20 cellular contexts compared by ENCODE assay signal in the genomic region with DNA sequence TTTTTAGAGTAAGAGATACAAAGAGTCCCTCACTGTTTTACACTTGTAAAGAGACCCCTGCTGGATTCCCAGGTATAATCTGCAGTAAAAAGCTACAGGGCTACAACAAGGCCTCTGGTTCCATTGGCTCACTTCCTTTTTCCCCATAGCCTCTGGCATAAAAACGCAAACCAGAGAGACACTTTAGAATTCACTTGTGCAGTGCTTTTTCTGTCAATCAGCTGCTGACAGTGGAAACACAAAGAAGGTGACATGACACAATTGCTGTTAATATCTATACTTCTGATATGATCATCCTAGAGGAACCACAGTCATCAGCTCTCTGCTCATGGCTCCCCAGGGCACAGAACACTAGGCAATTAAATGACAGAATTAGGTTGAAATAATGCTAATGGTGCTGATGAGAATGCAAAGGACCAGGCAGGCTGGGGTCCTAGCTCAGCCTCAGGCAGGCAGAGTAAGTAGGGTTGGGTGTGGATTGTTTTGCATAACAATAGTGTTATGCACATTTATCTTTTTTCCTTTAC.
DNase-seq lines count a peak whose midpoint lies in the region; ATAC-seq and TF ChIP-seq lines count a peak whose summit lies in the region.
"Had no signal": no experiment of that assay in that cellular context is flagged by ENCODE, and none has a peak within 500 bp of the region (broad histone marks: within the 10 kb centered on the region; RNA-seq: fewer than 3 reads in every experiment).

No MANE protein-coding gene starts in this region.

- H3K9me3 ChIP-seq in iPS-20b (ENCODE audit: insufficient read depth, low read depth, low read length) (no peaks in the 10 kb centered on the region; the same call in 1 of the 2 replicates), suprapubic skin (no peaks in the 10 kb centered on the region)
- H3K9me3 ChIP-seq: Caco-2 had no signal

- TF ChIP-seq CTCF in suprapubic skin (IDR thresholded peaks at IDR 0.05), result no peak

- H3K9ac ChIP-seq in iPS-20b (ENCODE audit: low read depth, low read length), result no peak overlapping the region

- H3K4me3 ChIP-seq in iPS-20b (ENCODE audit: low read length), result peak overlapping the region; percentile 32; the same call in 1 of the 2 replicates
- no peak overlapping the region for H3K4me3 ChIP-seq in suprapubic skin
- H3K4me3 ChIP-seq: GM12878, SK-N-MC had no signal

- intact Hi-C loops in activated CD4-positive, alpha-beta T cell treated with anti-CD3 and anti-CD28 coated beads for 36 hours (cut with DNase I, micrococcal nuclease), result no loop called here

- H3K27ac ChIP-seq in iPS-20b (ENCODE audit: low read length) (no peak overlapping the region), suprapubic skin (no peak overlapping the region)
- H3K27ac ChIP-seq: SK-N-MC had no signal

- H3K36me3 ChIP-seq in iPS-20b (ENCODE audit: insufficient read depth, low read depth, low read length), result no peaks in the 10 kb centered on the region
- H3K36me3 ChIP-seq in suprapubic skin, result no peaks in the 10 kb centered on the region

- H3K36me3 Mint-ChIP-seq in activated CD4-positive, alpha-beta T cell treated with anti-CD3 and anti-CD28 coated beads for 36 hours (ENCODE audit: low read depth), result peaks cover 3% of the 10 kb centered on the region
- no peaks in the 10 kb centered on the region for H3K36me3 Mint-ChIP-seq in stimulated activated naive B cell treated with anti-CD40 and anti-IgM and Interleukin-4, amounts not matched to agents 10 μg/mL and 1 μg/mL and 100 μg/mL, for 72 hours
- H3K36me3 Mint-ChIP-seq: CD14-positive monocyte had no signal

- no peaks in the 10 kb centered on the region for H3K4me1 Mint-ChIP-seq in activated CD4-positive, alpha-beta T cell treated with anti-CD3 and anti-CD28 coated beads for 36 hours
- no peaks in the 10 kb centered on the region for H3K4me1 Mint-ChIP-seq in stimulated activated naive B cell treated with anti-CD40 and anti-IgM and Interleukin-4, amounts not matched to agents 10 μg/mL and 1 μg/mL and 100 μg/mL, for 72 hours
- H3K4me1 Mint-ChIP-seq: CD14-positive monocyte had no signal

- 57% methylated on average over 1 of the region's 1 CpG for whole genome bisulfite sequencing in suprapubic skin

- peaks cover 8% of the 10 kb centered on the region for H3K9me3 Mint-ChIP-seq in activated CD4-positive, alpha-beta T cell treated with anti-CD3 and anti-CD28 coated beads for 36 hours (ENCODE audit: low read depth)
- H3K9me3 Mint-ChIP-seq in stimulated activated naive B cell treated with anti-CD40 and anti-IgM and Interleukin-4, amounts not matched to agents 10 μg/mL and 1 μg/mL and 100 μg/mL, for 72 hours, result peaks cover 2 to 9% of the 10 kb centered on the region in 2 donors

- H3K4me3 Mint-ChIP-seq in activated CD4-positive, alpha-beta T cell treated with anti-CD3 and anti-CD28 coated beads for 36 hours, result no peak overlapping the region
- H3K4me3 Mint-ChIP-seq in stimulated activated naive B cell treated with anti-CD40 and anti-IgM and Interleukin-4, amounts not matched to agents 10 μg/mL and 1 μg/mL and 100 μg/mL, for 72 hours, result no peak overlapping the region
- H3K4me3 Mint-ChIP-seq: CD14-positive monocyte had no signal

- H3K4me1 ChIP-seq in iPS-20b (ENCODE audit: insufficient read depth, low read length) (peaks cover 30% of the 10 kb centered on the region; the same call in 1 of the 2 replicates), suprapubic skin (no peaks in the 10 kb centered on the region)
- H3K4me1 ChIP-seq: Caco-2 had no signal

- H3K27ac Mint-ChIP-seq in activated CD4-positive, alpha-beta T cell treated with anti-CD3 and anti-CD28 coated beads for 36 hours, result no peak overlapping the region
- H3K27ac Mint-ChIP-seq in stimulated activated naive B cell treated with anti-CD40 and anti-IgM and Interleukin-4, amounts not matched to agents 10 μg/mL and 1 μg/mL and 100 μg/mL, for 72 hours, result no peak overlapping the region
- H3K27ac Mint-ChIP-seq: CD14-positive monocyte had no signal

- H3K27me3 ChIP-seq in iPS-20b (ENCODE audit: insufficient read depth, low read length), result no peaks in the 10 kb centered on the region
- H3K27me3 ChIP-seq in suprapubic skin, result no peaks in the 10 kb centered on the region

- peak; percentile 42 for ATAC-seq in activated CD4-positive, alpha-beta T cell treated with anti-CD3 and anti-CD28 coated beads for 36 hours
- ATAC-seq in stimulated activated naive B cell treated with anti-CD40 and anti-IgM and Interleukin-4, amounts not matched to agents 10 μg/mL and 1 μg/mL and 100 μg/mL, for 72 hours (replicated peaks), result peak; percentile 31 to 33
- no peak for ATAC-seq in HG03354 (IDR thresholded peaks at IDR 0.05; ENCODE audit: poor library complexity, severe bottlenecking, unreplicated experiment)
- ATAC-seq: GM12878 had no signal

- TF ChIP-seq POLR2A in suprapubic skin (IDR thresholded peaks at IDR 0.05), result no peak

- no peak for TF ChIP-seq EP300 in suprapubic skin (IDR thresholded peaks at IDR 0.05)

- H3K27me3 Mint-ChIP-seq in activated CD4-positive, alpha-beta T cell treated with anti-CD3 and anti-CD28 coated beads for 36 hours, result no peaks in the 10 kb centered on the region
- peaks cover 0 to 6% of the 10 kb centered on the region in 2 donors for H3K27me3 Mint-ChIP-seq in stimulated activated naive B cell treated with anti-CD40 and anti-IgM and Interleukin-4, amounts not matched to agents 10 μg/mL and 1 μg/mL and 100 μg/mL, for 72 hours

- DNase-seq in activated CD4-positive, alpha-beta T cell treated with anti-CD3 and anti-CD28 coated beads for 36 hours, result no peak
- no peak for DNase-seq in activated CD4-positive, alpha-beta T cell treated with anti-CD3 and anti-CD28 coated beads, Interleukin-2, amount 50 U/mL, for 48 hours
- DNase-seq in NOMO-1 treated with dmso at 0.1 percent for 144 hours (lab: John Stamatoyannopoulos, UW; ENCODE audit: unreplicated experiment) (peak; percentile 8), suprapubic skin (ENCODE audit: low spot score in 2 of 2) (no peak), COLO829 (ENCODE audit: low spot score) (no peak)
- no peak for DNase-seq in stimulated activated naive B cell treated with anti-CD40 and anti-IgM and Interleukin-4, amounts not matched to agents 10 μg/mL and 1 μg/mL and 100 μg/mL, for 72 hours
- DNase-seq: 8988T, Caco-2, DMS53, IMR-90, Kasumi-1, NCI-H1436 treated with DMSO at 0.1 percent for 48 hours, NCI-H2081, NCI-H2227 treated with DMSO at 0.1 percent for 48 hours, NCI-H524 treated with DMSO at 0.1 percent for 48 hours had no signal

- CTCF ChIA-PET in activated CD4-positive, alpha-beta T cell treated with anti-CD3 and anti-CD28 coated beads for 36 hours (lab: Charles Lee), result no interaction called here

- POLR2A ChIA-PET in activated CD4-positive, alpha-beta T cell treated with anti-CD3 and anti-CD28 coated beads for 36 hours (lab: Charles Lee), result no interaction called here
